31 cellular contexts compared by ENCODE assay signal in the genomic region with DNA sequence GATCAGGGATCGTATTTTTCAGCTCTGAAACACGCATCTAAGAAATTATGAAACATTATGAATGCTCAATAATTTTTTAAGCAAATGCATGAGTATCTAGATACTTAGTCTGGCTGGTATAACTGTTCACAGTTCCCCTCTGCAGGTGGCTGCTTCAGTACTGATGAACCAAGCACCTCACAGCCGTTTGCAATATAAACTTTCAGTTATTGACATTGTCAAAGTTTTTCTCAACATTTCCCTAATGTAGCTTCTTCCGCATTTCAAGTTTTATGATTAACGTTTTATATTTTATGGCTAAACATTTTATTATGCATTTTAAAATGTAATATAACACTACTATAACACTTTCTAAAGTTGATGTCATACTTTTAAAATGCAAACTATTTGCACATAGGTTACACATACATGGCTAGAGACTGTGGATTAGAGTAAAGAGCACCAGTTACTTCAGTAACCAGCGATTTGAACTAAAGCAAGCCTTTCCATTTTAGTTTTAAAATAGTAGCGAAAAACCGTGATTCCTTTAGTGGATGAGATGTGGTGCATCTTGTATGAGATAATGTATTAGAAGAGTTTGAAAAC.
"Had no signal": no experiment of that assay in that cellular context is flagged by ENCODE, and none has a peak within 500 bp of the region (broad histone marks: within the 10 kb centered on the region; RNA-seq: fewer than 3 reads in every experiment).

No MANE protein-coding gene starts in this region.

- H3K4me1 Mint-ChIP-seq: activated B cell treated with CpG ODN at 0.5 μM for 24 hours; activated T-helper 17 cell treated with anti-CD3 and anti-CD28 coated beads, Interleukin-2, amount 50 U/mL, for 72 hours; central memory CD8-positive, alpha-beta T cell; T-cell had no signal

- H3K27me3 ChIP-seq: brain microvascular endothelial cell, esophagus squamous epithelium had no signal

- H3K4me3 Mint-ChIP-seq: activated B cell treated with CpG ODN at 0.5 μM for 24 hours; activated CD8-positive, alpha-beta T cell treated with anti-CD3 and anti-CD28 coated beads for 36 hours; activated naive CD8-positive, alpha-beta T cell; activated T-cell treated with anti-CD3 and anti-CD28 coated beads, Interleukin-2, amount 50 U/mL, for 4 hours; activated T-helper 17 cell treated with anti-CD3 and anti-CD28 coated beads, Interleukin-2, amount 50 U/mL, for 72 hours; central memory CD8-positive, alpha-beta T cell; T-cell; T-helper 1 cell treated with Interleukin-12 subunit alpha and Interleukin-12 subunit beta and Interleukin-4 antibody, amounts not matched to agents 30 μg/mL and 1 μg/mL, for 36 hours had no signal

- H3K4me3 ChIP-seq: esophagus squamous epithelium had no signal

- DNase-seq: activated B cell treated with CpG ODN at 0.5 μM for 24 hours; activated CD4-positive, alpha-beta T cell treated with anti-CD3 and anti-CD28 coated beads for 48 hours; activated CD4-positive, alpha-beta T cell treated with anti-CD3 and anti-CD28 coated beads, Interleukin-2, amount 50 U/mL, for 1 hour; activated CD4-positive, alpha-beta T cell treated with anti-CD3 and anti-CD28 coated beads, Interleukin-2, amount 50 U/mL, for 48 hours; activated CD8-positive, alpha-beta memory T cell treated with anti-CD3 and anti-CD28 coated beads for 24 hours; activated CD8-positive, alpha-beta T cell treated with anti-CD3 and anti-CD28 coated beads for 36 hours; activated effector memory CD4-positive, alpha-beta T cell treated with Interleukin-2 at 50 U/mL for 16 hours; activated gamma-delta T cell treated with Interleukin-2 at 50 U/mL for 16 hours; activated naive CD4-positive, alpha-beta T cell treated with anti-CD3 and anti-CD28 coated beads, Interleukin-2, amount 50 U/mL, for 16 hours; activated naive CD4-positive, alpha-beta T cell treated with Interleukin-2 at 50 U/mL for 16 hours; activated T-cell treated with anti-CD3 and anti-CD28 coated beads, Interleukin-2, amount 50 U/mL, for 4 hours; amniotic stem cell; anterior cingulate cortex; brain microvascular endothelial cell; effector CD8-positive, alpha-beta T cell; esophagus squamous epithelium; foreskin melanocyte; head of caudate nucleus; T-cell; T1000; WERI-Rb-1 had no signal

- H3K36me3 Mint-ChIP-seq: activated naive CD8-positive, alpha-beta T cell; T-cell had no signal

- ATAC-seq: activated CD4-positive, CD25-positive, alpha-beta regulatory T cell treated with anti-CD3 and anti-CD28 coated beads, Interleukin-2, amount 50 U/mL, for 24 hours; activated CD8-positive, alpha-beta T cell treated with anti-CD3 and anti-CD28 coated beads for 36 hours; activated T-cell treated with anti-CD3 and anti-CD28 coated beads, Interleukin-2, amount 50 U/mL, for 4 hours; activated T-helper 17 cell treated with anti-CD3 and anti-CD28 coated beads, Interleukin-2, amount 50 U/mL, for 72 hours; T-cell had no signal

- H3K9me3 Mint-ChIP-seq: activated B cell treated with CpG ODN at 0.5 μM for 24 hours; activated CD8-positive, alpha-beta T cell treated with anti-CD3 and anti-CD28 coated beads for 36 hours; T-helper 1 cell treated with Interleukin-12 subunit alpha and Interleukin-12 subunit beta and Interleukin-4 antibody, amounts not matched to agents 30 μg/mL and 1 μg/mL, for 36 hours had no signal

- H3K9me3 ChIP-seq: esophagus squamous epithelium had no signal

- H3K36me3 ChIP-seq: brain microvascular endothelial cell, esophagus squamous epithelium, WERI-Rb-1 had no signal

- H3K27me3 Mint-ChIP-seq: activated B cell treated with CpG ODN at 0.5 μM for 24 hours; activated T-helper 17 cell treated with anti-CD3 and anti-CD28 coated beads, Interleukin-2, amount 50 U/mL, for 72 hours; central memory CD8-positive, alpha-beta T cell; T-cell had no signal

- H3K4me1 ChIP-seq: esophagus squamous epithelium had no signal

- FAIRE-seq: astrocyte, bronchial epithelial cell, endometrium, endothelial cell of umbilical vein had no signal

- H3K27ac ChIP-seq: brain microvascular endothelial cell, epithelial cell of prostate, esophagus squamous epithelium, WERI-Rb-1 had no signal

- H3K27ac Mint-ChIP-seq: activated B cell treated with CpG ODN at 0.5 μM for 24 hours; activated CD8-positive, alpha-beta T cell treated with anti-CD3 and anti-CD28 coated beads for 36 hours; activated naive CD8-positive, alpha-beta T cell; activated T-helper 17 cell treated with anti-CD3 and anti-CD28 coated beads, Interleukin-2, amount 50 U/mL, for 72 hours; T-cell; T-helper 1 cell treated with Interleukin-12 subunit alpha and Interleukin-12 subunit beta and Interleukin-4 antibody, amounts not matched to agents 30 μg/mL and 1 μg/mL, for 36 hours had no signal
